8 cellular contexts compared by ENCODE assay signal in genomic region chr7:82559203-82559805, GRCh38.
DNase-seq lines count a peak whose midpoint lies in the region; ATAC-seq lines count a peak whose summit lies in the region.

No MANE protein-coding gene starts in this region.

- peaks cover 9% of the 10 kb centered on the region; the same call in 1 of the 2 replicates for H3F3A ChIP-seq in GM23248 (ENCODE audit: insufficient read depth)

- 28 to 32% methylated on average over 7 of the region's 7 CpGs for WGBS in GM23248 (ENCODE audit: low coverage in 1 of 2, low lambda C conversion rate in 2 of 2, missing lambda C conversion rate in 2 of 2), 2 experiments

- H3K36me3 ChIP-seq in iPS-18a (ENCODE audit: control insufficient read depth, low read depth, low read length) (no peaks in the 10 kb centered on the region), GM23248 (ENCODE audit: low read depth) (no peaks in the 10 kb centered on the region)

- no peaks in the 10 kb centered on the region for H3K9me2 ChIP-seq in GM23248 (ENCODE audit: insufficient read depth)

- H2AFZ ChIP-seq in GM23248: no peak overlapping the region

- no peak overlapping the region for H3K4me2 ChIP-seq in GM23248 (ENCODE audit: unreplicated experiment)

- no peaks in the 10 kb centered on the region for H4K20me1 ChIP-seq in GM23248 (ENCODE audit: insufficient read depth)

- H3K27me3 ChIP-seq in iPS-18a (ENCODE audit: control insufficient read depth, insufficient read depth, low read length) (no peaks in the 10 kb centered on the region), GM23248 (replicated peaks; ENCODE audit: insufficient read depth) (peaks cover 43% of the 10 kb centered on the region)

- H3K4me1 ChIP-seq in iPS-18a (ENCODE audit: control insufficient read depth, low read depth, low read length) (peaks cover 3% of the 10 kb centered on the region), GM23248 (ENCODE audit: insufficient read depth) (peaks cover 17% of the 10 kb centered on the region)

- H3K9ac ChIP-seq in iPS-18a (ENCODE audit: low read length): peak overlapping the region; percentile 32
- H3K9ac ChIP-seq in GM23248: no peak overlapping the region

- H3K4me3 ChIP-seq in iPS-18a (ENCODE audit: low read length) (no peak overlapping the region), GM23248 (no peak overlapping the region)

- in situ Hi-C loops in GM23248 (cut with MboI): no loop called here

- H3K9me3 ChIP-seq in iPS-18a (ENCODE audit: control insufficient read depth, low read depth, low read length): no peaks in the 10 kb centered on the region
- H3K9me3 ChIP-seq in GM23248 (ENCODE audit: low read depth): no peaks in the 10 kb centered on the region

- no peak overlapping the region for H3K27ac ChIP-seq in iPS-18a (ENCODE audit: low read length)
- H3K27ac ChIP-seq in GM23248: no peak overlapping the region

- no peaks in the 10 kb centered on the region for H3K79me2 ChIP-seq in GM23248 (ENCODE audit: insufficient read depth)

- DNase-seq in DMS53 (lab: John Stamatoyannopoulos, UW): peak; percentile 99
- DNase-seq in NCI-H748 (lab: John Stamatoyannopoulos, UW; ENCODE audit: unreplicated experiment): peak; percentile 99
- no peak for DNase-seq in DMS114 treated with DMSO at 0.1 percent for 48 hours (lab: John Stamatoyannopoulos, UW; ENCODE audit: unreplicated experiment)
- no peak for DNase-seq in HK-2 (ENCODE audit: unreplicated experiment)
- no peak for DNase-seq in GM23248
- no peak for DNase-seq in stimulated activated CD4-positive, alpha-beta T cell treated with anti-CD3 and anti-CD28 coated beads, Interleukin-4, amount 100 ng/mL, for 1 hour

- peak; percentile 79 for ATAC-seq in HG03342 (IDR thresholded peaks at IDR 0.05; ENCODE audit: unreplicated experiment)

Comparison
In these comparisons a context has a peak if more than half of its experiments do, and no peak if none do; other contexts are left out.
1. DNase-seq: peak in DMS53 (single experiment) and NCI-H748 (single experiment); none in DMS114 treated with DMSO at 0.1 percent for 48 hours (single experiment), HK-2 (single experiment), GM23248 (single experiment) and stimulated activated CD4-positive, alpha-beta T cell treated with anti-CD3 and anti-CD28 coated beads, Interleukin-4, amount 100 ng/mL, for 1 hour (single experiment).